In genomic region chr18:58118510-58118909, GRCh38 we compare ENCODE assay signal across 19 cellular contexts.
DNase-seq lines count a peak whose midpoint lies in the region; ATAC-seq and TF ChIP-seq lines count a peak whose summit lies in the region.
"Had no signal": no experiment of that assay in that cellular context is flagged by ENCODE, and none has a peak within 500 bp of the region (broad histone marks: within the 10 kb centered on the region; RNA-seq: fewer than 3 reads in every experiment).

No MANE protein-coding gene starts in this region.

- H3K79me2 ChIP-seq in GM23338 (replicated peaks; ENCODE audit: insufficient read depth) (peaks cover 84% of the 10 kb centered on the region), PC-9 (ENCODE audit: low read depth) (peaks cover 78% of the 10 kb centered on the region)

- 80 to 94% (median 92%) methylated on average over 7 of the region's 7 CpGs for WGBS in stomach, 5 donors

- DNase-seq in GM23338 (ENCODE audit: low spot score) (no peak), PC-9 (no peak), left lung (no peak), stomach (no peak), SIG-M5 (lab: John Stamatoyannopoulos, UW) (no peak), mesenteric fat pad (ENCODE audit: low spot score) (no peak)
- DNase-seq: activated CD4-positive, alpha-beta T cell treated with anti-CD3 and anti-CD28 coated beads for 4 hours; activated CD8-positive, alpha-beta T cell treated with anti-CD3 and anti-CD28 coated beads, Interleukin-2, amount 10 ng/mL, durations not matched to agents 7 days and 5 days; COR-L47; psoas muscle; stimulated activated CD4-positive, alpha-beta T cell treated with anti-CD3 and anti-CD28 coated beads, Interleukin-15, amount 100 ng/mL, for 24 hours; stimulated activated CD4-positive, alpha-beta T cell treated with anti-CD3 and anti-CD28 coated beads, Interleukin-4, amount 100 ng/mL, for 4 hours had no signal

- H3K4me1 Mint-ChIP-seq in GM23338 = peaks cover 43% of the 10 kb centered on the region
- H3K4me1 Mint-ChIP-seq: activated naive CD4-positive, alpha-beta T cell treated with anti-CD3 and anti-CD28 coated beads, Interleukin-2, amount 50 U/mL, for 24 hours had no signal

- no peak overlapping the region for H3K4me3 Mint-ChIP-seq in GM23338
- H3K4me3 Mint-ChIP-seq: activated CD8-positive, alpha-beta T cell treated with anti-CD3 and anti-CD28 coated beads, Interleukin-2, amount 10 ng/mL, durations not matched to agents 7 days and 5 days; activated naive CD4-positive, alpha-beta T cell treated with anti-CD3 and anti-CD28 coated beads, Interleukin-2, amount 50 U/mL, for 24 hours had no signal

- peaks cover 19% of the 10 kb centered on the region for H4K20me1 ChIP-seq in GM23338 (replicated peaks; ENCODE audit: insufficient read depth)
- no peaks in the 10 kb centered on the region for H4K20me1 ChIP-seq in PC-9 (ENCODE audit: insufficient read depth)

- peaks cover 17% of the 10 kb centered on the region for H3K4me1 ChIP-seq in GM23338 (ENCODE audit: insufficient read depth)
- peaks cover 40% of the 10 kb centered on the region for H3K4me1 ChIP-seq in PC-9 (replicated peaks; ENCODE audit: insufficient read depth)
- peaks cover 7 to 29% of the 10 kb centered on the region in 2 donors for H3K4me1 ChIP-seq in left lung
- peaks cover 14 to 38% (median 26%) of the 10 kb centered on the region in 4 donors for H3K4me1 ChIP-seq in stomach
- H3K4me1 ChIP-seq: psoas muscle had no signal

- H3K4me3 ChIP-seq in GM23338 = no peak overlapping the region
- no peak overlapping the region for H3K4me3 ChIP-seq in PC-9
- no peak overlapping the region for H3K4me3 ChIP-seq in left lung
- no peak overlapping the region for H3K4me3 ChIP-seq in stomach
- H3K4me3 ChIP-seq: gastroesophageal sphincter, psoas muscle had no signal

- no peaks in the 10 kb centered on the region for H3K9me3 Mint-ChIP-seq in GM23338
- H3K9me3 Mint-ChIP-seq: activated naive CD4-positive, alpha-beta T cell treated with anti-CD3 and anti-CD28 coated beads, Interleukin-2, amount 50 U/mL, for 24 hours; activated T-helper 2 cell treated with anti-CD3 and anti-CD28 coated beads, Interferon-gamma antibody, Interleukin-2, Interleukin-4, amounts not matched to agents 10 μg/mL and 5 μg/mL and 100 μg/mL, durations not matched to agents 14 hours and 24 hours and 36 hours had no signal

- H3K9me3 ChIP-seq in PC-9 (ENCODE audit: insufficient read depth, low read depth) (no peaks in the 10 kb centered on the region), left lung (no peaks in the 10 kb centered on the region), stomach (no peaks in the 10 kb centered on the region)
- H3K9me3 ChIP-seq: gastroesophageal sphincter, Peyer's patch, psoas muscle had no signal

- TF ChIP-seq POLR2A in stomach (IDR thresholded peaks at IDR 0.05) = no peak

- no peaks in the 10 kb centered on the region; the same call in 2 of the 3 replicates for H3K36me3 Mint-ChIP-seq in GM23338 (ENCODE audit: low read depth)
- H3K36me3 Mint-ChIP-seq: activated naive CD4-positive, alpha-beta T cell treated with anti-CD3 and anti-CD28 coated beads, Interleukin-2, amount 50 U/mL, for 24 hours had no signal

- H3K36me3 ChIP-seq in GM23338 (ENCODE audit: insufficient read depth) (no peaks in the 10 kb centered on the region), PC-9 (ENCODE audit: low read depth) (no peaks in the 10 kb centered on the region), left lung (no peaks in the 10 kb centered on the region), stomach (no peaks in the 10 kb centered on the region)
- H3K36me3 ChIP-seq: gastroesophageal sphincter, Peyer's patch had no signal

- ATAC-seq in GM23338 (no peak), left lung (no peak), GM21786 (IDR thresholded peaks at IDR 0.05; ENCODE audit: unreplicated experiment) (no peak), HG03432 (IDR thresholded peaks at IDR 0.05; ENCODE audit: unreplicated experiment) (no peak)
- ATAC-seq: activated CD8-positive, alpha-beta T cell treated with anti-CD3 and anti-CD28 coated beads, Interleukin-2, amount 10 ng/mL, durations not matched to agents 7 days and 5 days had no signal

- intact Hi-C loops in PC-9 (cut with micrococcal nuclease; ENCODE audit: unreplicated experiment) (loop anchor here (1.0 kb wide), 1 partner anchor 31 kb away; no protein-coding TSS in a partner anchor), left lung (cut with DNase I) (no loop called here), stomach (cut with DNase I; ENCODE audit: low total_unique reads) (loop anchor here (10.0 kb wide), 1 partner anchor 54 kb away; no protein-coding TSS in a partner anchor)

- H3K27ac Mint-ChIP-seq in GM23338 = peak overlapping the region; percentile 32; the same call in 1 of the 2 replicates
- H3K27ac Mint-ChIP-seq: activated CD8-positive, alpha-beta T cell treated with anti-CD3 and anti-CD28 coated beads, Interleukin-2, amount 10 ng/mL, durations not matched to agents 7 days and 5 days; activated naive CD4-positive, alpha-beta T cell treated with anti-CD3 and anti-CD28 coated beads, Interleukin-2, amount 50 U/mL, for 24 hours; activated T-helper 2 cell treated with anti-CD3 and anti-CD28 coated beads, Interferon-gamma antibody, Interleukin-2, Interleukin-4, amounts not matched to agents 10 μg/mL and 5 μg/mL and 100 μg/mL, durations not matched to agents 14 hours and 24 hours and 36 hours had no signal

- no peak for TF ChIP-seq EP300 in stomach (IDR thresholded peaks at IDR 0.05)

- H3K9me2 ChIP-seq in GM23338 (ENCODE audit: insufficient read depth) (no peaks in the 10 kb centered on the region), PC-9 (ENCODE audit: insufficient read depth) (no peaks in the 10 kb centered on the region)

- H3K27ac ChIP-seq in GM23338 (ENCODE audit: low read depth) = no peak overlapping the region
- H3K27ac ChIP-seq in PC-9 = peak overlapping the region; percentile 75
- peak overlapping the region; percentile 29 to 53 for H3K27ac ChIP-seq in left lung
- H3K27ac ChIP-seq in stomach = peak overlapping the region in 4 of 5 donors; percentile 75 to 84 (median 77)
- H3K27ac ChIP-seq: C4-2B, psoas muscle had no signal

- BruUV-seq in PC-9 (replicated peaks; lab: Mats Ljungman, UMichigan) = no TSS peak

- no peak overlapping the region for H3K4me2 ChIP-seq in GM23338
- peak overlapping the region; percentile 52 for H3K4me2 ChIP-seq in PC-9

- H2AFZ ChIP-seq in GM23338 = no peak overlapping the region
- H2AFZ ChIP-seq in PC-9 = no peak overlapping the region

- no peaks in the 10 kb centered on the region for H3F3A ChIP-seq in GM23338 (replicated peaks; ENCODE audit: low read depth)
- H3F3A ChIP-seq in PC-9 (ENCODE audit: insufficient read depth, low read depth) = peaks cover 25% of the 10 kb centered on the region; the same call in 1 of the 2 replicates

- no peaks in the 10 kb centered on the region for H3K27me3 ChIP-seq in GM23338 (ENCODE audit: insufficient read depth)
- no peaks in the 10 kb centered on the region for H3K27me3 ChIP-seq in PC-9 (ENCODE audit: insufficient read depth, low read depth)
- H3K27me3 ChIP-seq in left lung = no peaks in the 10 kb centered on the region
- H3K27me3 ChIP-seq in stomach = no peaks in the 10 kb centered on the region
- H3K27me3 ChIP-seq: gastroesophageal sphincter, Peyer's patch had no signal

- peaks cover 4% of the 10 kb centered on the region for H3K27me3 Mint-ChIP-seq in GM23338 (ENCODE audit: insufficient read depth, low read depth, poor library complexity)
- H3K27me3 Mint-ChIP-seq: activated naive CD4-positive, alpha-beta T cell treated with anti-CD3 and anti-CD28 coated beads, Interleukin-2, amount 50 U/mL, for 24 hours had no signal

- POLR2A ChIA-PET in PC-9 (lab: Charles Lee; ENCODE audit: unreplicated experiment) = no interaction called here

- CTCF ChIA-PET in PC-9 (lab: Charles Lee) = no interaction called here

- TF ChIP-seq CTCF in GM23338 (conservative IDR thresholded peaks at IDR 0.05; ENCODE audit: low read depth in 2 of 2) (no peak), PC-9 (conservative IDR thresholded peaks at IDR 0.05) (no peak), left lung (IDR thresholded peaks at IDR 0.05) (no peak), stomach (IDR thresholded peaks at IDR 0.05) (no peak)

TF ChIP-seq in GM23338, 12 proteins besides CTCF, POLR2A, EP300 and RAD21 (continues in another document):
- TF ChIP-seq CREB1 (CRISPR knock-in tag; IDR thresholded peaks at IDR 0.05; ENCODE audit: low read depth) (no peak), POLR2AphosphoS5 (IDR thresholded peaks at IDR 0.05; ENCODE audit: low read depth) (no peak), ZNF114 (CRISPR knock-in tag; IDR thresholded peaks at IDR 0.05) (no peak), EZH2phosphoT487 (IDR thresholded peaks at IDR 0.05; ENCODE audit: unreplicated experiment) (no peak), ZNF331 (CRISPR knock-in tag; IDR thresholded peaks at IDR 0.05; ENCODE audit: low read depth) (no peak), ETS1 (IDR thresholded peaks at IDR 0.05) (no peak), EZH2 (IDR thresholded peaks at IDR 0.05; ENCODE audit: low read depth, unreplicated experiment) (no peak), STAT1 (IDR thresholded peaks at IDR 0.05; ENCODE audit: unreplicated experiment) (no peak), NANOG (IDR thresholded peaks at IDR 0.05; ENCODE audit: borderline replicate concordance) (no peak)

Comparison
In these comparisons a context has a peak if more than half of its experiments do, and no peak if none do; other contexts are left out.
1. intact Hi-C loops: an anchor here in PC-9 (1.0 kb wide) and stomach (10.0 kb wide); none called in left lung.